ENCODE assay signal across 2 cellular contexts in the genomic region with DNA sequence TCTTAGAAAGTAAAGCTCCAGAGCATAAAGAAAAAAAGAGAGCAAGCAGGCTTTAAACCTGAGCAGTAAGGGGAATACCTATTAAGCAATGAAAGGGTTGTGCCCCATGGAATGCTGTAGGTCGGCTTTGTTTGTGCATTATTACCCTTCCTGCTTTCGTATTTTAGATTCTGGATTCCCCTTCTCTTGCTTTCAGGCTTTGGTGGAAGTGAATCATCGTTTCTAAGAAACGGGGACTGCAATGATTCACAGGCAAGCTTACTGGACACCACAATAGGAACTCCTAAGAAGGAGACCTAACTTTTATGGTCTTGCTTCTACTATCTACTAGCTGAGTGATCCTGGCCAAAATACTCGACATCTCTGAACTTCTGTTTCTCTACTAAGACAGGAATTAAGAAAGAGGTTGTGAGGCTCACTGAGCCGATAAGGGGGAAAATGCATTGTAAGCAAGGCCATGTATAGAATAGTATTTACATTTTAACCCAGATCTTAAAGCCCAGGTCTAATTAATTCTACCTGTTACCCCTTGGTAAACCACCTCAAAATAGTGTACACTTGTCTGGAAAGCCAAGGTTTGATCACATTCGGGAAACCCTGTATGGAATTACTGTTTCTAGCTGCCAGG.
TF ChIP-seq lines count a peak whose summit lies in the region.

No MANE protein-coding gene starts in this region.

TF ChIP-seq in GM23338, 12 proteins besides CTCF, POLR2A, EP300 and RAD21:
- no peak for TF ChIP-seq EZH2 (IDR thresholded peaks at IDR 0.05; ENCODE audit: low read depth, unreplicated experiment)
TF ChIP-seq in GM23338: peak in this region for 0.

TF ChIP-seq in K562, 482 proteins besides CTCF, POLR2A, EP300 and RAD21 (continued from another document):
- TF ChIP-seq, protein P1, sequence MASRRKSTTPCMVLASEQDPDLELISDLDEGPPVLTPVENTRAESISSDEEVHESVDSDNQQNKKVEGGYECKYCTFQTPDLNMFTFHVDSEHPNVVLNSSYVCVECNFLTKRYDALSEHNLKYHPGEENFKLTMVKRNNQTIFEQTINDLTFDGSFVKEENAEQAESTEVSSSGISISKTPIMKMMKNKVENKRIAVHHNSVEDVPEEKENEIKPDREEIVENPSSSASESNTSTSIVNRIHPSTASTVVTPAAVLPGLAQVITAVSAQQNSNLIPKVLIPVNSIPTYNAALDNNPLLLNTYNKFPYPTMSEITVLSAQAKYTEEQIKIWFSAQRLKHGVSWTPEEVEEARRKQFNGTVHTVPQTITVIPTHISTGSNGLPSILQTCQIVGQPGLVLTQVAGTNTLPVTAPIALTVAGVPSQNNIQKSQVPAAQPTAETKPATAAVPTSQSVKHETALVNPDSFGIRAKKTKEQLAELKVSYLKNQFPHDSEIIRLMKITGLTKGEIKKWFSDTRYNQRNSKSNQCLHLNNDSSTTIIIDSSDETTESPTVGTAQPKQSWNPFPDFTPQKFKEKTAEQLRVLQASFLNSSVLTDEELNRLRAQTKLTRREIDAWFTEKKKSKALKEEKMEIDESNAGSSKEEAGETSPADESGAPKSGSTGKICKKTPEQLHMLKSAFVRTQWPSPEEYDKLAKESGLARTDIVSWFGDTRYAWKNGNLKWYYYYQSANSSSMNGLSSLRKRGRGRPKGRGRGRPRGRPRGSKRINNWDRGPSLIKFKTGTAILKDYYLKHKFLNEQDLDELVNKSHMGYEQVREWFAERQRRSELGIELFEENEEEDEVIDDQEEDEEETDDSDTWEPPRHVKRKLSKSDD (conservative IDR thresholded peaks at IDR 0.05; ENCODE audit: low read length) = no peak
- TF ChIP-seq STAT5A (IDR thresholded peaks at IDR 0.05; ENCODE audit: borderline replicate concordance, low read length) = peak; percentile 28; the same call in 1 of the 2 replicates
- peak; percentile 97 for TF ChIP-seq FOSL1 (tag; conservative IDR thresholded peaks at IDR 0.05)
- no peak for TF ChIP-seq TBL1XR1 (IDR thresholded peaks at IDR 0.05; ENCODE audit: low read length in 2 of 2)
- no peak for TF ChIP-seq ZNF75A (CRISPR knock-in tag; IDR thresholded peaks at IDR 0.05)
- TF ChIP-seq, protein P2, sequence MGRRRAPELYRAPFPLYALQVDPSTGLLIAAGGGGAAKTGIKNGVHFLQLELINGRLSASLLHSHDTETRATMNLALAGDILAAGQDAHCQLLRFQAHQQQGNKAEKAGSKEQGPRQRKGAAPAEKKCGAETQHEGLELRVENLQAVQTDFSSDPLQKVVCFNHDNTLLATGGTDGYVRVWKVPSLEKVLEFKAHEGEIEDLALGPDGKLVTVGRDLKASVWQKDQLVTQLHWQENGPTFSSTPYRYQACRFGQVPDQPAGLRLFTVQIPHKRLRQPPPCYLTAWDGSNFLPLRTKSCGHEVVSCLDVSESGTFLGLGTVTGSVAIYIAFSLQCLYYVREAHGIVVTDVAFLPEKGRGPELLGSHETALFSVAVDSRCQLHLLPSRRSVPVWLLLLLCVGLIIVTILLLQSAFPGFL (CRISPR knock-in tag; IDR thresholded peaks at IDR 0.05) = no peak
- peak; percentile 51; the same call in 1 of the 2 replicates for TF ChIP-seq JUN (IDR thresholded peaks at IDR 0.05; ENCODE audit: borderline replicate concordance, low read depth, low read length)
- TF ChIP-seq JUN (CRISPR knock-in tag; IDR thresholded peaks at IDR 0.05; ENCODE audit: borderline replicate concordance) = no peak
- TF ChIP-seq TAF15 (IDR thresholded peaks at IDR 0.05; ENCODE audit: low read depth, low read length) = no peak
- no peak for TF ChIP-seq EHMT2 (IDR thresholded peaks at IDR 0.05)
- 0 out of 2 replicates have a peak, but pooled peaks have one; percentile 22 for TF ChIP-seq ZNF175 (CRISPR knock-in tag; IDR thresholded peaks at IDR 0.05; ENCODE audit: low read depth)
- peak; percentile 6 for TF ChIP-seq RBM25 (IDR thresholded peaks at IDR 0.05; ENCODE audit: low read depth, low read length, severe bottlenecking)
- 0 out of 2 replicates have a peak, but pooled peaks have one; percentile 33 for TF ChIP-seq SMARCA4 (IDR thresholded peaks at IDR 0.05)
- TF ChIP-seq, protein P3, sequence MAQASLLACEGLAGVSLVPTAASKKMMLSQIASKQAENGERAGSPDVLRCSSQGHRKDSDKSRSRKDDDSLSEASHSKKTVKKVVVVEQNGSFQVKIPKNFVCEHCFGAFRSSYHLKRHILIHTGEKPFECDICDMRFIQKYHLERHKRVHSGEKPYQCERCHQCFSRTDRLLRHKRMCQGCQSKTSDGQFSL (CRISPR knock-in tag; IDR thresholded peaks at IDR 0.05) = no peak
- TF ChIP-seq, protein P3 (tag; IDR thresholded peaks at IDR 0.05) = no peak
- TF ChIP-seq TEAD2 (tag; IDR thresholded peaks at IDR 0.05) = no peak
- TF ChIP-seq NR2C2 (CRISPR knock-in tag; IDR thresholded peaks at IDR 0.05) = no peak
- 0 out of 2 replicates have a peak, but pooled peaks have one; percentile 21 for TF ChIP-seq NR2C2 (tag; IDR thresholded peaks at IDR 0.05)
- no peak for TF ChIP-seq CEBPG (CRISPR knock-in tag; IDR thresholded peaks at IDR 0.05)
- TF ChIP-seq CEBPG (tag; conservative IDR thresholded peaks at IDR 0.05 in 1 of 2, IDR thresholded peaks at IDR 0.05 in 1 of 2) = peak in 1 of 2 experiments; percentile 50; a peak in 2 of 4 replicates
- TF ChIP-seq, protein P4, sequence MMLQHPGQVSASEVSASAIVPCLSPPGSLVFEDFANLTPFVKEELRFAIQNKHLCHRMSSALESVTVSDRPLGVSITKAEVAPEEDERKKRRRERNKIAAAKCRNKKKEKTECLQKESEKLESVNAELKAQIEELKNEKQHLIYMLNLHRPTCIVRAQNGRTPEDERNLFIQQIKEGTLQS (IDR thresholded peaks at IDR 0.05) = peak; percentile 29; the same call in 1 of the 2 replicates
- TF ChIP-seq, protein P4 (CRISPR knock-in tag; conservative IDR thresholded peaks at IDR 0.05) = no peak
- peak; percentile 80 for TF ChIP-seq JUND (IDR thresholded peaks at IDR 0.05; ENCODE audit: borderline replicate concordance, low read depth, low read length)
- TF ChIP-seq JUND (tag; IDR thresholded peaks at IDR 0.05; ENCODE audit: borderline replicate concordance, low read depth, low read length) = peak; percentile 68; the same call in 1 of the 3 replicates
- peak; percentile 31; the same call in 1 of the 2 replicates for TF ChIP-seq DPF2 (IDR thresholded peaks at IDR 0.05)
- 0 out of 4 replicates have a peak, but pooled peaks of 1 of the 2 experiments have one; percentile 45 for TF ChIP-seq SRF (CRISPR knock-in tag; IDR thresholded peaks at IDR 0.05)
- TF ChIP-seq ARID1B (IDR thresholded peaks at IDR 0.05) = 0 out of 2 replicates have a peak, but pooled peaks have one; percentile 27
